17 cellular contexts compared by ENCODE assay signal in the genomic region with DNA sequence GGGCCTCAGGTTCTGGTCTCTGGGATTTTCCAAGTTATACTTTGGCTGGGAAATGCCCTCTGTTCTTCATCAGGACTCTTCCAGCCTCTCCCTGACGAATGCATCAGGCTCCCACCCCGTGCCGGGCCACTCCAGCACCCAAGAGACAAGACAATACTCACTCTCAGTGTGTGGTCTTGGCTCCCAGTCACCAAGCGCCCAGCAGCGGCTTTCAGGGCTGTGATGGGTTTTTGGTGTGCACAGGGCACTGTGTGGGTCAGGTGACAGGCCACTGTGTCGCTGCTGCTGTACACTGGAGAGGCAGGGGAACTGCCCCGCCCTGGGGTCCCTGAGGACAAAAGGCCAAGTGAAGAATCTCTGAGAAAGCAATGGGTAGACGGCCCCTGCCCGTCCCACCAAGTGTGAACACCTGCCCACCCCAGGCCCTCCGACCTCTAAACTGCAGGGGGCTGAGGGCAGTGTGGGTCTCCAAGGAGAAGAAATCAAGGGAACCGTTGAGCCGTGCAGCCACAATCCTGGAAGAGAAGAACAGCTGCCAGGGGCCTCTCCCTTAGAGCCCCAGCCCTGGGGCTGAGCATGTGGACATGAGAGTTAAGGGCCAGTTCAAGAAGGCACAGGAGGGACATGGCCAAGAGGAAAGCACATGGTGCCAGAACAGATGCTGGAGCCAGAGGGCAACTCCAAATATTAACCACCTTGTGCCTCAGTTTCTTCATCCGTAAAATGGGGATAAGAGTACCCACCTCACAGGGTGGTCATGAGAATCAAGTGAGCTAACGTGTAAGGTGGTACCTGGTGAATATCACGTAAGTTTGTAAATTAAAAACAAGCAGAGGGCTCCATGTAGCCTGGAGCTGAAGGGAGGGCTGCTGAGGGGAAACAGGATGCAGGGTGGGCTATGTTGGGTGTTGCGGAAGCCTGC. TPM values are rescaled to one million over a fixed set of nuclear protein-coding genes. Genes with fewer than 3 reads are reported as not detected.
DNase-seq lines count a peak whose midpoint lies in the region; TF ChIP-seq lines count a peak whose summit lies in the region.
"Had no signal": no experiment of that assay in that cellular context is flagged by ENCODE, and none has a peak within 500 bp of the region (broad histone marks: within the 10 kb centered on the region; RNA-seq: fewer than 3 reads in every experiment).

No MANE protein-coding gene starts in this region.

- no peak overlapping the region for H2BK15ac ChIP-seq in neuronal stem cell (ENCODE audit: low read length)

- H3K4ac ChIP-seq in neuronal stem cell (ENCODE audit: low read length), result no peak overlapping the region

- H3K4me1 ChIP-seq in BLaER1 (peaks cover 53% of the 10 kb centered on the region), endodermal cell (ENCODE audit: control insufficient read depth, insufficient read depth, low read length) (no peaks in the 10 kb centered on the region), neuronal stem cell (ENCODE audit: control insufficient read depth in 2 of 2, insufficient read depth in 1 of 2, low read depth in 1 of 2, low read length in 2 of 2) (peaks cover 0 to 1% of the 10 kb centered on the region in 2 donors), MM.1S (ENCODE audit: low read length) (no peaks in the 10 kb centered on the region)
- H3K4me1 ChIP-seq: Peyer's patch had no signal

- H3F3A ChIP-seq in MM.1S (ENCODE audit: insufficient read depth, low read length), result no peaks in the 10 kb centered on the region

- no peak overlapping the region for H2AK5ac ChIP-seq in neuronal stem cell (ENCODE audit: low read depth, low read length)

- H2BK5ac ChIP-seq in neuronal stem cell (ENCODE audit: low read length), result no peak overlapping the region

- H3K23ac ChIP-seq in neuronal stem cell (ENCODE audit: low read depth, low read length, poor library complexity), result no peak overlapping the region

- H3K4me2 ChIP-seq in BLaER1, result peak overlapping the region; percentile 94
- no peak overlapping the region for H3K4me2 ChIP-seq in neuronal stem cell (ENCODE audit: insufficient read depth, low read length, poor library complexity, severe bottlenecking)
- H3K4me2 ChIP-seq in MM.1S (ENCODE audit: low read depth, low read length), result no peak overlapping the region
- H3K4me2 ChIP-seq: smooth muscle cell had no signal

- no peaks in the 10 kb centered on the region for H3K9me2 ChIP-seq in MM.1S (replicated peaks; ENCODE audit: insufficient read depth, low read length)

- H2BK12ac ChIP-seq in neuronal stem cell (ENCODE audit: low read length), result no peak overlapping the region

- no peak overlapping the region for H3K14ac ChIP-seq in neuronal stem cell (ENCODE audit: low read length)

- no peak overlapping the region for H3K4me3 Mint-ChIP-seq in endodermal cell
- H3K4me3 Mint-ChIP-seq: activated naive CD4-positive, alpha-beta T cell treated with anti-CD3 and anti-CD28 coated beads for 36 hours had no signal

- no peaks in the 10 kb centered on the region for H3K27me3 Mint-ChIP-seq in endodermal cell (ENCODE audit: insufficient read depth)

- H2AFZ ChIP-seq in neuronal stem cell (ENCODE audit: low read length) (no peak overlapping the region), MM.1S (ENCODE audit: low read length) (no peak overlapping the region)

- peak overlapping the region; percentile 76 for H4K8ac ChIP-seq in neuronal stem cell (ENCODE audit: low read depth, low read length)

- no peak overlapping the region for H3K18ac ChIP-seq in neuronal stem cell (ENCODE audit: low read length)

- H3K4me1 Mint-ChIP-seq in endodermal cell, result no peaks in the 10 kb centered on the region

- peaks cover 65% of the 10 kb centered on the region for H4K20me1 ChIP-seq in BLaER1
- no peaks in the 10 kb centered on the region for H4K20me1 ChIP-seq in MM.1S (ENCODE audit: insufficient read depth, low read length)

- in situ Hi-C loops in GM13977 (cut with MboI; ENCODE audit: low pct_unique_long_range_greater_than_20kb, low sequenced_read_pairs, unreplicated experiment), result loop anchor here (25.0 kb wide), 1 partner anchor 372 kb away; a partner anchor contains a TSS

- H3K4me3 ChIP-seq in BLaER1 (peak overlapping the region; percentile 34; the same call in 1 of the 2 replicates), endodermal cell (ENCODE audit: low read length) (no peak overlapping the region), neuronal stem cell (ENCODE audit: low read length in 2 of 2) (no peak overlapping the region), MM.1S (ENCODE audit: low read length) (no peak overlapping the region), MG63 (no peak overlapping the region)
- H3K4me3 ChIP-seq: cardiac muscle cell, Peyer's patch, smooth muscle cell had no signal

- peak overlapping the region; percentile 42; the same call in 1 of the 2 replicates for H3K9ac ChIP-seq in BLaER1
- no peak overlapping the region for H3K9ac ChIP-seq in endodermal cell (ENCODE audit: extremely low read depth, low read length, poor library complexity, severe bottlenecking)
- H3K9ac ChIP-seq in neuronal stem cell (ENCODE audit: low read depth, low read length, poor library complexity), result peak overlapping the region; percentile 64
- H3K9ac ChIP-seq in MM.1S (ENCODE audit: low read length), result no peak overlapping the region

- H3K79me1 ChIP-seq in neuronal stem cell (ENCODE audit: low read depth, low read length), result peaks cover 11% of the 10 kb centered on the region

- no peak overlapping the region for H2BK120ac ChIP-seq in neuronal stem cell (ENCODE audit: low read depth, low read length)

- H3K79me2 ChIP-seq in MM.1S (ENCODE audit: low read length), result no peaks in the 10 kb centered on the region

- peaks cover 5% of the 10 kb centered on the region for H3K9me3 Mint-ChIP-seq in endodermal cell
- H3K9me3 Mint-ChIP-seq: activated naive CD4-positive, alpha-beta T cell treated with anti-CD3 and anti-CD28 coated beads for 36 hours had no signal

- DNase-seq in GM13977 (ENCODE audit: low spot score) (peak; percentile 38), endodermal cell (no peak), neuronal stem cell (ENCODE audit: low spot score) (no peak), T1000 (lab: John Stamatoyannopoulos, UW) (no peak), MM.1S (no peak), MG63 (no peak), NCI-H226 (no peak)
- DNase-seq: activated CD8-positive, alpha-beta memory T cell treated with anti-CD3 and anti-CD28 coated beads for 24 hours; activated naive CD4-positive, alpha-beta T cell treated with anti-CD3 and anti-CD28 coated beads for 36 hours; mammary epithelial cell; NCI-H187 treated with DMSO at 0.1 percent for 48 hours; NCI-H748 treated with DMSO at 0.1 percent for 48 hours had no signal

- peak overlapping the region; percentile 76 for H3K27ac Mint-ChIP-seq in endodermal cell

- H3K9me3 ChIP-seq in BLaER1, result no peaks in the 10 kb centered on the region
- no peaks in the 10 kb centered on the region for H3K9me3 ChIP-seq in endodermal cell (ENCODE audit: control insufficient read depth, low read length)
- H3K9me3 ChIP-seq in neuronal stem cell (replicated peaks in 1 of 2; ENCODE audit: control insufficient read depth in 2 of 2, insufficient read depth in 1 of 2, low read depth in 1 of 2, low read length in 2 of 2), result peaks cover 0 to 6% of the 10 kb centered on the region in 2 donors
- H3K9me3 ChIP-seq in MM.1S (replicated peaks; ENCODE audit: insufficient read depth, low read length), result no peaks in the 10 kb centered on the region
- H3K9me3 ChIP-seq in MG63, result no peaks in the 10 kb centered on the region
- H3K9me3 ChIP-seq: Peyer's patch had no signal

- TF ChIP-seq CTCF in GM13977 (IDR thresholded peaks at IDR 0.05; ENCODE audit: extremely low read depth, insufficient read depth, missing control alignments) (no peak), endodermal cell (conservative IDR thresholded peaks at IDR 0.05) (no peak), MM.1S (IDR thresholded peaks at IDR 0.05; ENCODE audit: low read length) (no peak)

- H3K36me3 ChIP-seq in BLaER1 (peaks cover 70% of the 10 kb centered on the region), endodermal cell (ENCODE audit: control insufficient read depth, insufficient read depth, low read length) (peaks cover 52% of the 10 kb centered on the region), neuronal stem cell (replicated peaks in 1 of 2; ENCODE audit: control insufficient read depth in 2 of 2, insufficient read depth in 2 of 2, low read length in 2 of 2) (peaks cover 57 to 81% of the 10 kb centered on the region in 2 donors), MM.1S (replicated peaks; ENCODE audit: insufficient read depth, low read length) (no peaks in the 10 kb centered on the region; the same call in 1 of the 2 replicates), MG63 (peaks cover 4% of the 10 kb centered on the region)

- H4K91ac ChIP-seq in neuronal stem cell (ENCODE audit: low read depth, low read length, poor library complexity), result no peak overlapping the region

- H3K27me3 ChIP-seq in BLaER1 (no peaks in the 10 kb centered on the region), endodermal cell (ENCODE audit: control insufficient read depth, insufficient read depth, low read length, poor library complexity, severe bottlenecking) (no peaks in the 10 kb centered on the region), neuronal stem cell (ENCODE audit: control insufficient read depth in 3 of 3, insufficient read depth in 3 of 3, low read depth in 1 of 3, low read length in 3 of 3) (no peaks in the 10 kb centered on the region), MM.1S (replicated peaks; ENCODE audit: insufficient read depth, low read length) (no peaks in the 10 kb centered on the region), MG63 (no peaks in the 10 kb centered on the region)
- H3K27me3 ChIP-seq: cardiac muscle cell, Peyer's patch had no signal

- H3K36me3 Mint-ChIP-seq in endodermal cell (ENCODE audit: low read depth), result peaks cover 52% of the 10 kb centered on the region

- 93 to 94% methylated on average over 12 to 16 of the region's 16 CpGs for WGBS in endodermal cell (ENCODE audit: insufficient coverage in 1 of 2, insufficient read length in 1 of 2), 2 experiments
- no CpG with 5 or more reads among the region's 16 CpGs for WGBS in neuronal stem cell (ENCODE audit: extremely low coverage in 2 of 2, insufficient read length in 2 of 2, insufficient replicate concordance in 1 of 2), 2 donors

- H3K27ac ChIP-seq in BLaER1 (peak overlapping the region; percentile 76), endodermal cell (ENCODE audit: low read depth, low read length) (no peak overlapping the region), neuronal stem cell (replicated peaks; ENCODE audit: low read length) (no peak overlapping the region), MM.1S (ENCODE audit: low read length) (no peak overlapping the region)
- H3K27ac ChIP-seq: cardiac muscle cell, Peyer's patch, VCaP had no signal

RNA-seq across cellular contexts. Expression of a gene that starts 34.1 kb away (rescaled TPM):
- 10 to 100 TPM; 44.2 to 54.1 TPM for total RNA-seq in endodermal cell
- 40.5 TPM for polyA plus RNA-seq in endodermal cell (2013, experiment 1 of 2)
- polyA plus RNA-seq in endodermal cell (2013, experiment 2 of 2), result 32.4 TPM
- 16.8 TPM for polyA plus RNA-seq in neuronal stem cell (2013, experiment 1 of 2)
- 16.8 TPM for polyA plus RNA-seq in neuronal stem cell (2013, experiment 2 of 2)
- total RNA-seq in MG63 (2014; rRNA removed; shearing (Covaris generic); ENCODE audit: low replicate concordance), result 3.8 and 5.4 TPM in 2 replicates

Comparison
In these comparisons a context has a peak if more than half of its experiments do, and no peak if none do; other contexts are left out.
1. H3K9ac ChIP-seq: peak in BLaER1 (single experiment) and neuronal stem cell (single experiment); none in endodermal cell (single experiment) and MM.1S (single experiment).